21 cellular contexts compared by ENCODE assay signal in the genomic region with DNA sequence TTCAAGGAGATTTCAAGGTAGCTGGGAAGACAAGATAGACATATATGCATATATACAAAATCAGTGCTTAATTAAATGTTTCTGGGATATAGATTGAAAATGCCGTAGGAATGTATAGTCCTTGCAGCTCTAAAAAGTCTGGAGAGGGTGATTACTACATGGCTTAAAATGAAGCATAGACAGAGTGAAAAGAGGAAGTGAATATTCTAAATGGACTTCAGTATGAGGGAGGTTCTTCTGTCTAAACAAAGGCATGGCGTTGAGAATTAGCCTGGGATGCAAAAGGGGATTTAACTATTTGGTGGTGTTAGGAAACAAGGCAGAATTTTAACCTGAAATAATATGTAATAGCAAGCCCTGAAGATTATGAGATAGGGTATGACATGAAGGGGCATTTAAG.
A peak's percentile ranks its signal among the peaks of the same experiment; 100 is the strongest.
DNase-seq lines count a peak whose midpoint lies in the region; ATAC-seq, FAIRE-seq and TF ChIP-seq lines count a peak whose summit lies in the region.
"Had no signal": no experiment of that assay in that cellular context is flagged by ENCODE, and none has a peak within 500 bp of the region (broad histone marks: within the 10 kb centered on the region; RNA-seq: fewer than 3 reads in every experiment).

No MANE protein-coding gene starts in this region.

- TF ChIP-seq CTCF in A549 (IDR thresholded peaks at IDR 0.05) (no peak), GM12878 (IDR thresholded peaks at IDR 0.05 in 2 of 3, conservative IDR thresholded peaks at IDR 0.05 in 1 of 3; ENCODE audit: control insufficient read depth in 2 of 3, extremely low read depth in 1 of 3, insufficient read depth in 1 of 3, low read depth in 3 of 3, low read length in 3 of 3) (no peak)

- POLR2A ChIA-PET in A549 (lab: Yijun Ruan, JAX) (no interaction called here), GM12878 (lab: Charles Lee) (no interaction called here)
- POLR2A ChIA-PET in activated CD4-positive, alpha-beta memory T cell treated with anti-CD3 and anti-CD28 coated beads for 36 hours (lab: Charles Lee): no interaction called here
- POLR2A ChIA-PET in naive thymus-derived CD8-positive, alpha-beta T cell (lab: Charles Lee): no interaction called here

- no TSS peak for BruUV-seq in GM12878 (replicated peaks; lab: Mats Ljungman, UMichigan)

- H3K4me2 ChIP-seq in A549: no peak overlapping the region
- no peak overlapping the region for H3K4me2 ChIP-seq in GM12878 (ENCODE audit: control insufficient read depth, insufficient read depth)

- H3K27ac Mint-ChIP-seq in activated CD4-positive, alpha-beta memory T cell treated with anti-CD3 and anti-CD28 coated beads for 36 hours: no peak overlapping the region
- H3K27ac Mint-ChIP-seq in naive thymus-derived CD8-positive, alpha-beta T cell: no peak overlapping the region

- H3K36me3 Mint-ChIP-seq in activated CD4-positive, alpha-beta memory T cell treated with anti-CD3 and anti-CD28 coated beads for 36 hours: no peaks in the 10 kb centered on the region
- H3K36me3 Mint-ChIP-seq in naive thymus-derived CD8-positive, alpha-beta T cell: no peaks in the 10 kb centered on the region

- TF ChIP-seq POLR2A in A549 (IDR thresholded peaks at IDR 0.05; ENCODE audit: low read length) (no peak), GM12878 (IDR thresholded peaks at IDR 0.05; ENCODE audit: low read depth, low read length) (no peak)

- no peaks in the 10 kb centered on the region for H3K9me3 Mint-ChIP-seq in activated CD4-positive, alpha-beta memory T cell treated with anti-CD3 and anti-CD28 coated beads for 36 hours
- H3K9me3 Mint-ChIP-seq in naive thymus-derived CD8-positive, alpha-beta T cell: no peaks in the 10 kb centered on the region

- no peak for ATAC-seq in A549
- ATAC-seq in GM12878: peak; percentile 63
- ATAC-seq in naive thymus-derived CD8-positive, alpha-beta T cell: no peak
- ATAC-seq: Panc1 had no signal

- H3K79me2 ChIP-seq in GM12878 (ENCODE audit: control insufficient read depth, insufficient read depth, low read length): no peaks in the 10 kb centered on the region

- intact Hi-C loops in GM12878 (cut with micrococcal nuclease; ENCODE audit: unreplicated experiment): no loop called here
- intact Hi-C loops in activated CD4-positive, alpha-beta memory T cell treated with anti-CD3 and anti-CD28 coated beads for 36 hours (cut with micrococcal nuclease): no loop called here

- TF ChIP-seq EP300 in A549 (IDR thresholded peaks at IDR 0.05) (no peak), GM12878 (IDR thresholded peaks at IDR 0.05; ENCODE audit: borderline replicate concordance in 1 of 2, control insufficient read depth in 1 of 2, low read depth in 2 of 2, low read length in 2 of 2) (no peak)

- H3K4me1 ChIP-seq in A549 (no peaks in the 10 kb centered on the region), GM12878 (ENCODE audit: control insufficient read depth, insufficient read depth, low read length) (no peaks in the 10 kb centered on the region)

- TF ChIP-seq RAD21 in A549 (conservative IDR thresholded peaks at IDR 0.05 in 1 of 2, IDR thresholded peaks at IDR 0.05 in 1 of 2) (no peak), GM12878 (IDR thresholded peaks at IDR 0.05; ENCODE audit: insufficient read depth, low read depth, low read length) (no peak)

- H4K20me1 ChIP-seq in GM12878 (ENCODE audit: control insufficient read depth, insufficient read depth): no peaks in the 10 kb centered on the region

- no peak overlapping the region for H3K4me3 Mint-ChIP-seq in activated CD4-positive, alpha-beta memory T cell treated with anti-CD3 and anti-CD28 coated beads for 36 hours
- no peak overlapping the region for H3K4me3 Mint-ChIP-seq in naive thymus-derived CD8-positive, alpha-beta T cell

- no peaks in the 10 kb centered on the region for H3K4me1 Mint-ChIP-seq in activated CD4-positive, alpha-beta memory T cell treated with anti-CD3 and anti-CD28 coated beads for 36 hours (ENCODE audit: low read depth)
- peaks cover 0 to 1% (median 0%) of the 10 kb centered on the region in 4 donors for H3K4me1 Mint-ChIP-seq in naive thymus-derived CD8-positive, alpha-beta T cell

- in situ Hi-C loops in KBM-7 (cut with MboI; ENCODE audit: low pct_unique_long_range_greater_than_20kb, low sequenced_read_pairs) (no loop called here), GM12878 (cut with MboI) (no loop called here)

- WGBS in A549 (ENCODE audit: missing lambda C conversion rate): 70% methylated on average over 2 of the region's 2 CpGs
- WGBS in GM12878 (ENCODE audit: insufficient coverage, insufficient replicate concordance, low lambda C conversion rate, missing lambda C conversion rate): 0% methylated on average over 2 of the region's 2 CpGs

- no peaks in the 10 kb centered on the region for H3K27me3 ChIP-seq in GM12878 (replicated peaks in 1 of 2; ENCODE audit: control insufficient read depth in 2 of 2, insufficient read depth in 2 of 2, low read length in 1 of 2)

- SMC1A ChIA-PET in GM12878 (lab: Charles Lee; ENCODE audit: uncharacterized antibody, unreplicated experiment): no interaction called here

- no peak overlapping the region for H2AFZ ChIP-seq in GM12878 (ENCODE audit: control insufficient read depth, low read depth, low read length)

- FAIRE-seq in A549 (lab: Jason Lieb, UNC): peak; percentile 99
- no peak for FAIRE-seq in GM12878 (lab: Jason Lieb, UNC)
- FAIRE-seq: H1 had no signal

- no peaks in the 10 kb centered on the region for H3K36me3 ChIP-seq in GM12878 (ENCODE audit: control insufficient read depth in 2 of 2, insufficient read depth in 2 of 2, low read length in 1 of 2)

- H3K9ac ChIP-seq in GM12878 (ENCODE audit: control insufficient read depth, insufficient read depth, low read length): no peak overlapping the region

- RAD21 ChIA-PET in GM12878 (lab: Charles Lee; ENCODE audit: unreplicated experiment): interaction anchor here (0.6 kb wide), 1 partner anchor 35 kb away, joined by 3 read pairs; no protein-coding TSS in a partner anchor

- no peak for DNase-seq in A549 (ENCODE audit: low read depth in 1 of 2, low spot score in 1 of 2)
- peak; percentile 19 for DNase-seq in KBM-7
- peak; percentile 53 for DNase-seq in NOMO-1 treated with DMSO at 0.1 percent for 48 hours (lab: John Stamatoyannopoulos, UW; ENCODE audit: unreplicated experiment)
- DNase-seq in GM12878 (ENCODE audit: low read depth, low spot score): no peak
- no peak for DNase-seq in activated CD4-positive, alpha-beta memory T cell treated with anti-CD3 and anti-CD28 coated beads for 36 hours
- no peak for DNase-seq in naive thymus-derived CD8-positive, alpha-beta T cell
- no peak for DNase-seq in SIG-M5 (lab: John Stamatoyannopoulos, UW)
- DNase-seq: 8988T, DMS153, DND-41, HCEC 1CT, IMR-90, NCI-H1417, NCI-H1694 treated with DMSO at 0.1 percent for 48 hours, NCI-H2081, NCI-H2227 treated with DMSO at 0.1 percent for 48 hours, NCI-H526 treated with DMSO at 0.1 percent for 48 hours, SHP77 had no signal

- H3K27me3 Mint-ChIP-seq in activated CD4-positive, alpha-beta memory T cell treated with anti-CD3 and anti-CD28 coated beads for 36 hours: peaks cover 4% of the 10 kb centered on the region
- peaks cover 0 to 12% (median 1%) of the 10 kb centered on the region in 5 donors for H3K27me3 Mint-ChIP-seq in naive thymus-derived CD8-positive, alpha-beta T cell

- CTCF ChIA-PET in A549 (lab: Yijun Ruan, JAX): no interaction called here
- CTCF ChIA-PET in GM12878 (lab: Yijun Ruan, JAX): no interaction called here
- CTCF ChIA-PET in activated CD4-positive, alpha-beta memory T cell treated with anti-CD3 and anti-CD28 coated beads for 36 hours (lab: Charles Lee): no interaction called here

- H3K4me3 ChIP-seq in A549 (no peak overlapping the region), GM12878 (no peak overlapping the region)

- H3K27ac ChIP-seq in A549 (no peak overlapping the region), GM12878 (ENCODE audit: control insufficient read depth, insufficient read depth) (no peak overlapping the region)
- H3K27ac ChIP-seq: RWPE1 had no signal

- H3K9me3 ChIP-seq in A549 (no peaks in the 10 kb centered on the region), GM12878 (replicated peaks; ENCODE audit: control insufficient read depth, insufficient read depth, low read length) (no peaks in the 10 kb centered on the region)

TF ChIP-seq in A549, 52 proteins besides CTCF, POLR2A, EP300 and RAD21 (continues in another document):
- TF ChIP-seq NR3C1 (IDR thresholded peaks at IDR 0.05) (no peak), ZFP36 (IDR thresholded peaks at IDR 0.05; ENCODE audit: borderline replicate concordance, partially characterized antibody) (no peak), KDM5A (IDR thresholded peaks at IDR 0.05) (no peak), EHF (CRISPR knock-in tag; IDR thresholded peaks at IDR 0.05) (no peak)
- TF ChIP-seq, protein P1, sequence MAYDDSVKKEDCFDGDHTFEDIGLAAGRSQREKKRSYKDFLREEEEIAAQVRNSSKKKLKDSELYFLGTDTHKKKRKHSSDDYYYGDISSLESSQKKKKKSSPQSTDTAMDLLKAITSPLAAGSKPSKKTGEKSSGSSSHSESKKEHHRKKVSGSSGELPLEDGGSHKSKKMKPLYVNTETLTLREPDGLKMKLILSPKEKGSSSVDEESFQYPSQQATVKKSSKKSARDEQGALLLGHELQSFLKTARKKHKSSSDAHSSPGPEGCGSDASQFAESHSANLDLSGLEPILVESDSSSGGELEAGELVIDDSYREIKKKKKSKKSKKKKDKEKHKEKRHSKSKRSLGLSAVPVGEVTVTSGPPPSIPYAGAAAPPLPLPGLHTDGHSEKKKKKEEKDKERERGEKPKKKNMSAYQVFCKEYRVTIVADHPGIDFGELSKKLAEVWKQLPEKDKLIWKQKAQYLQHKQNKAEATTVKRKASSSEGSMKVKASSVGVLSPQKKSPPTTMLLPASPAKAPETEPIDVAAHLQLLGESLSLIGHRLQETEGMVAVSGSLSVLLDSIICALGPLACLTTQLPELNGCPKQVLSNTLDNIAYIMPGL (CRISPR knock-in tag; IDR thresholded peaks at IDR 0.05; ENCODE audit: borderline replicate concordance): no peak

TF ChIP-seq in GM12878, 131 proteins besides CTCF, POLR2A, EP300 and RAD21:
- TF ChIP-seq PML (IDR thresholded peaks at IDR 0.05; ENCODE audit: low read length) (no peak), TBL1XR1 (IDR thresholded peaks at IDR 0.05; ENCODE audit: low read depth, low read length) (no peak), SPI1 (IDR thresholded peaks at IDR 0.05; ENCODE audit: borderline replicate concordance, insufficient read depth, low read depth, low read length) (peak; percentile 91)

Comparison
In these comparisons a context has a peak if more than half of its experiments do, and no peak if none do; other contexts are left out.
1. DNase-seq: peak in KBM-7 (single experiment) and NOMO-1 treated with DMSO at 0.1 percent for 48 hours (single experiment); none in A549 (0 of 2), GM12878 (single experiment), activated CD4-positive, alpha-beta memory T cell treated with anti-CD3 and anti-CD28 coated beads for 36 hours (single experiment), naive thymus-derived CD8-positive, alpha-beta T cell (0 of 10) and SIG-M5 (single experiment).